1 cellular context compared by ENCODE assay signal in the genomic region with DNA sequence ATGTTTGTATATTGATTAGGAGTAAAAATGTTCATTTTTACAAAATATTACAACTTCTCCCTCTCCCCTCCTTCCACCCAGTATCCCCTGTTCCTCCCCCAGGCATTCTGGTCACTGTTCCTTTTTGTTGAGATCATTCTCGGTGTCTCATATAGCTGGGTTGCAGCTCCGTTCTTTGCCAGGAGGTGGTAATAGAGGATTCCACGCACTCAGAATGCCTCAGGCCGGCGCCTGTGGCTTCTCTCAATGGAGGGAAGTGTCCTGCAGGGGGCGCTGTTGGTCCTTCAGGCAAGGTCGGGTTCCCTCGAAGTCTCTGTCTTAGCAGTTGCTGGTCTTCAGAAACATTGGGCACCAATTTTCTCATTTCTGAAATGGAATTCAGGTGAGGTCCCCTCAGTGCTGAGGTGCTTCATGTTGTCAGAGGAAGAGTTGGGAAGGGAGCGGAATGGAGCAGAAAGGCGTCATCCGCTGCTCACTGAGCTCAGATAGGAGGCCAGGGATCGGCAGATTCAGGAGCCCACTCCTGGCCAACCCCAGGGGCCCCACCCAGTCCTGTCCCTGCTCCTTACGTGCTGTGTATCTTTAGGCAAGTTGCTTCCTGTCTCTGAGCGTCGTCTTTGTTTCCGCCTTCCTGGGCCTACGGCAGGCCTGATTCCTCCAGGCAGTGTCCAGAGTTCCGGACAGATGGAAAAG.
TF ChIP-seq lines count a peak whose summit lies in the region.

No MANE protein-coding gene starts in this region.

TF ChIP-seq in GM12878, 131 proteins besides CTCF, POLR2A, EP300 and RAD21:
- TF ChIP-seq CREB1 (IDR thresholded peaks at IDR 0.05; ENCODE audit: low read depth) (no peak), YY1 (IDR thresholded peaks at IDR 0.05; ENCODE audit: low read depth, low read length) (0 out of 2 replicates have a peak, but pooled peaks have one; percentile 21), ZBTB33 (IDR thresholded peaks at IDR 0.05) (peak; percentile 94), CBX5 (IDR thresholded peaks at IDR 0.05; ENCODE audit: low read depth) (0 out of 2 replicates have a peak, but pooled peaks have one; percentile 62)
